ENCODE assay signal across 13 cellular contexts in the genomic region with DNA sequence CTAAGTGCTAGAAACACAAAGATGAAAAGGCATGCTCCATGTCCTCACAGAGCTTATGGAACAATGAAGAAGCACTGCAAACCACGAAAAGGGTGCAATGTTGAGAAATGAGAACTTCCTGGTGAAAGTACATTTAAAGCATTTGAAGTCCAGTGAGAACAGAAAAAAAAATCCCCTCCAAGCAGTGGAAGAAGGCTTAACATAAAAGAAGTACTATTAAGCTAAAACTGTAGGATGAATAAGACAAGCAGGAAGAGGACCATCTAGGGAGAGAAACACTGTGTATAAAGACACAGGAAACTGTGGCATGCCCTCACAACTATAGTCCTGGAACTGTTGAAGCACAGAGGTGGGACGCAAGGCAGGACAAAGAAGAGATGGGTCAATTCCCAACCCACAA. TPM values are rescaled to one million over a fixed set of nuclear protein-coding genes. Genes with fewer than 3 reads are reported as not detected.
DNase-seq lines count a peak whose midpoint lies in the region; ATAC-seq and TF ChIP-seq lines count a peak whose summit lies in the region.
"Had no signal": no experiment of that assay in that cellular context is flagged by ENCODE, and none has a peak within 500 bp of the region (broad histone marks: within the 10 kb centered on the region; RNA-seq: fewer than 3 reads in every experiment).

No MANE protein-coding gene starts in this region.

- no peaks in the 10 kb centered on the region for H3K9me3 ChIP-seq in SK-N-MC (ENCODE audit: low read depth, low read length)
- H3K9me3 ChIP-seq in left lung, result no peaks in the 10 kb centered on the region
- H3K9me3 ChIP-seq in upper lobe of right lung, result no peaks in the 10 kb centered on the region

- no peaks in the 10 kb centered on the region for H3K27me3 Mint-ChIP-seq in activated naive CD8-positive, alpha-beta T cell treated with anti-CD3 and anti-CD28 coated beads, Interleukin-2, amount 10 ng/mL, durations not matched to agents 7 days and 5 days
- H3K27me3 Mint-ChIP-seq in activated naive CD8-positive, alpha-beta T cell treated with anti-CD3 and anti-CD28 coated beads for 36 hours, result no peaks in the 10 kb centered on the region

- no peaks in the 10 kb centered on the region for H3K36me3 Mint-ChIP-seq in activated naive CD8-positive, alpha-beta T cell treated with anti-CD3 and anti-CD28 coated beads, Interleukin-2, amount 10 ng/mL, durations not matched to agents 7 days and 5 days
- H3K36me3 Mint-ChIP-seq in activated naive CD8-positive, alpha-beta T cell treated with anti-CD3 and anti-CD28 coated beads for 36 hours, result peaks cover 7% of the 10 kb centered on the region

- H3K9me3 Mint-ChIP-seq in activated naive CD8-positive, alpha-beta T cell treated with anti-CD3 and anti-CD28 coated beads, Interleukin-2, amount 10 ng/mL, durations not matched to agents 7 days and 5 days, result no peaks in the 10 kb centered on the region
- H3K9me3 Mint-ChIP-seq in activated naive CD8-positive, alpha-beta T cell treated with anti-CD3 and anti-CD28 coated beads for 36 hours, result no peaks in the 10 kb centered on the region

- no peak overlapping the region for H3K4me3 ChIP-seq in SK-N-MC
- H3K4me3 ChIP-seq in left lung, result no peak overlapping the region
- H3K4me3 ChIP-seq in upper lobe of right lung, result no peak overlapping the region
- H3K4me3 ChIP-seq in dorsolateral prefrontal cortex, result no peak overlapping the region
- H3K4me3 ChIP-seq: K562 had no signal

- H3K4me1 Mint-ChIP-seq in activated naive CD8-positive, alpha-beta T cell treated with anti-CD3 and anti-CD28 coated beads, Interleukin-2, amount 10 ng/mL, durations not matched to agents 7 days and 5 days, result peaks cover 26% of the 10 kb centered on the region
- peaks cover 27% of the 10 kb centered on the region for H3K4me1 Mint-ChIP-seq in activated naive CD8-positive, alpha-beta T cell treated with anti-CD3 and anti-CD28 coated beads for 36 hours

- peak overlapping the region; percentile 46; the same call in 1 of the 2 replicates for H3K27ac ChIP-seq in SK-N-MC
- H3K27ac ChIP-seq in left lung, result peak overlapping the region; percentile 20 to 59
- no peak overlapping the region for H3K27ac ChIP-seq in upper lobe of right lung
- peak overlapping the region in 21 of 59 donors; percentile 4 to 55 (median 18) for H3K27ac ChIP-seq in dorsolateral prefrontal cortex

- DNase-seq in activated naive CD8-positive, alpha-beta T cell treated with anti-CD3 and anti-CD28 coated beads, Interleukin-2, amount 10 ng/mL, durations not matched to agents 7 days and 5 days, result no peak
- DNase-seq in activated naive CD8-positive, alpha-beta T cell treated with anti-CD3 and anti-CD28 coated beads for 36 hours, result no peak
- no peak for DNase-seq in SK-N-MC (ENCODE audit: low read depth, low spot score)
- DNase-seq in left lung, result no peak
- no peak for DNase-seq in upper lobe of right lung
- no peak for DNase-seq in NCI-H1105 (lab: John Stamatoyannopoulos, UW)
- DNase-seq in dorsolateral prefrontal cortex, result no peak
- DNase-seq in activated effector memory CD4-positive, alpha-beta T cell treated with anti-CD3 and anti-CD28 coated beads, Interleukin-2, amount 50 U/mL, for 16 hours, result no peak
- DNase-seq: activated T-cell treated with anti-CD3 and anti-CD28 coated beads, Interleukin-2, amount 50 U/mL, for 1 hour; NCI-H2171; RPMI8226 had no signal

- peak; percentile 59 for ATAC-seq in activated naive CD8-positive, alpha-beta T cell treated with anti-CD3 and anti-CD28 coated beads, Interleukin-2, amount 10 ng/mL, durations not matched to agents 7 days and 5 days (ENCODE audit: low read depth)
- ATAC-seq in left lung (no peak), upper lobe of right lung (peak; percentile 33)
- ATAC-seq: right cardiac atrium had no signal

- no peak overlapping the region for H3K4me3 Mint-ChIP-seq in activated naive CD8-positive, alpha-beta T cell treated with anti-CD3 and anti-CD28 coated beads, Interleukin-2, amount 10 ng/mL, durations not matched to agents 7 days and 5 days
- H3K4me3 Mint-ChIP-seq in activated naive CD8-positive, alpha-beta T cell treated with anti-CD3 and anti-CD28 coated beads for 36 hours, result no peak overlapping the region

- TF ChIP-seq CTCF in left lung (IDR thresholded peaks at IDR 0.05) (no peak), upper lobe of right lung (IDR thresholded peaks at IDR 0.05) (no peak), dorsolateral prefrontal cortex (IDR thresholded peaks at IDR 0.05 in 54 of 56, conservative IDR thresholded peaks at IDR 0.05 in 2 of 56; ENCODE audit: low read depth in 1 of 56, partially characterized antibody in 56 of 56) (no peak)

- H3K27me3 ChIP-seq in left lung (no peaks in the 10 kb centered on the region), upper lobe of right lung (no peaks in the 10 kb centered on the region), dorsolateral prefrontal cortex (no peaks in the 10 kb centered on the region)

- POLR2A ChIA-PET in activated naive CD8-positive, alpha-beta T cell treated with anti-CD3 and anti-CD28 coated beads, Interleukin-2, amount 10 ng/mL, durations not matched to agents 7 days and 5 days (lab: Charles Lee), result interaction anchor here (0.6 to 5.2 kb wide), 2 partner anchors 10 to 256 kb away, joined by 4 to 24 read pairs; a partner anchor contains a TSS

- intact Hi-C loops in left lung (cut with DNase I) (no loop called here), upper lobe of right lung (cut with DNase I) (no loop called here), dorsolateral prefrontal cortex (cut with DNase I) (no loop called here)

- no peak overlapping the region for H3K9ac ChIP-seq in SK-N-MC (ENCODE audit: insufficient read length)

- H3K36me3 ChIP-seq in SK-N-MC (ENCODE audit: insufficient read depth, low read length), result no peaks in the 10 kb centered on the region
- H3K36me3 ChIP-seq in left lung, result no peaks in the 10 kb centered on the region
- H3K36me3 ChIP-seq in upper lobe of right lung, result no peaks in the 10 kb centered on the region

- H3K27ac Mint-ChIP-seq in activated naive CD8-positive, alpha-beta T cell treated with anti-CD3 and anti-CD28 coated beads, Interleukin-2, amount 10 ng/mL, durations not matched to agents 7 days and 5 days, result no peak overlapping the region
- H3K27ac Mint-ChIP-seq in activated naive CD8-positive, alpha-beta T cell treated with anti-CD3 and anti-CD28 coated beads for 36 hours, result no peak overlapping the region

- H3K4me1 ChIP-seq in left lung, result peaks cover 32 to 97% of the 10 kb centered on the region in 2 donors
- H3K4me1 ChIP-seq in upper lobe of right lung, result peaks cover 59% of the 10 kb centered on the region

RNA-seq across cellular contexts. Expression of a gene that starts 10.0 kb away (rescaled TPM):
- total RNA-seq in activated naive CD8-positive, alpha-beta T cell treated with anti-CD3 and anti-CD28 coated beads, Interleukin-2, amount 10 ng/mL, durations not matched to agents 7 days and 5 days, result 10 to 100 TPM; 35.4 to 37.2 TPM
- 10 to 100 TPM; 34.7 to 35.2 TPM for total RNA-seq in activated naive CD8-positive, alpha-beta T cell treated with anti-CD3 and anti-CD28 coated beads for 36 hours
- total RNA-seq in left lung (10 to 100 TPM; 54.2 to 58.2 TPM), upper lobe of right lung (64.4 TPM), dorsolateral prefrontal cortex (100 to 1,000 TPM in 5 of 120 experiments, 10 to 100 TPM in 115; 32.0 to 134 (median 60.9) TPM)
